9 cellular contexts compared by ENCODE assay signal in genomic region chr2:201466050-201466660, GRCh38. TPM values are rescaled to one million over a fixed set of nuclear protein-coding genes. Genes with fewer than 3 reads are reported as not detected.
A peak's percentile ranks its signal among the peaks of the same experiment; 100 is the strongest.
DNase-seq lines count a peak whose midpoint lies in the region; ATAC-seq and TF ChIP-seq lines count a peak whose summit lies in the region.
"Had no signal": no experiment of that assay in that cellular context is flagged by ENCODE, and none has a peak within 500 bp of the region (broad histone marks: within the 10 kb centered on the region; RNA-seq: fewer than 3 reads in every experiment).

No MANE protein-coding gene starts in this region.

- H3K27me3 Mint-ChIP-seq in HFFc6 (ENCODE audit: insufficient read depth) (peaks cover 1% of the 10 kb centered on the region), brain (peaks cover 2% of the 10 kb centered on the region), progenitor cell of endocrine pancreas (no peaks in the 10 kb centered on the region)

- DNase-seq in HFFc6 (peak; percentile 74), hepatocyte (ENCODE audit: low spot score) (peak; percentile 44), progenitor cell of endocrine pancreas (ENCODE audit: low spot score, unreplicated experiment) (no peak), T1000 (lab: John Stamatoyannopoulos, UW) (no peak)
- no peak for DNase-seq in activated effector memory CD4-positive, alpha-beta T cell treated with anti-CD3 and anti-CD28 coated beads, Interleukin-2, amount 50 U/mL, for 16 hours
- DNase-seq: activated effector memory CD4-positive, alpha-beta T cell treated with Interleukin-2 at 50 U/mL for 16 hours had no signal

- no peak overlapping the region for H3K4me3 ChIP-seq in hepatocyte

- H3K36me3 ChIP-seq in hepatocyte (replicated peaks; ENCODE audit: insufficient read depth, low read depth), result no peaks in the 10 kb centered on the region

- H3K9me3 Mint-ChIP-seq in HFFc6 (no peaks in the 10 kb centered on the region; the same call in 1 of the 2 replicates), brain (peaks cover 11 to 25% (median 18%) of the 10 kb centered on the region in 5 experiments), progenitor cell of endocrine pancreas (ENCODE audit: low read depth) (peaks cover 11% of the 10 kb centered on the region)

- TF ChIP-seq CTCF in HFFc6 (IDR thresholded peaks at IDR 0.05) (no peak), brain (conservative IDR thresholded peaks at IDR 0.05) (no peak), hepatocyte (IDR thresholded peaks at IDR 0.05; ENCODE audit: poor library complexity) (no peak), progenitor cell of endocrine pancreas (IDR thresholded peaks at IDR 0.05; ENCODE audit: unreplicated experiment) (no peak)

- WGBS in hepatocyte (ENCODE audit: low lambda C conversion rate, missing lambda C conversion rate), result 57% methylated on average over 3 of the region's 3 CpGs

- peak overlapping the region; percentile 17 for H3K4me2 ChIP-seq in hepatocyte

- H3K4me1 Mint-ChIP-seq in HFFc6 (ENCODE audit: low read depth) (peaks cover 61% of the 10 kb centered on the region), brain (peaks cover 34% of the 10 kb centered on the region), progenitor cell of endocrine pancreas (ENCODE audit: low read depth) (no peaks in the 10 kb centered on the region)

- no peaks in the 10 kb centered on the region for H3K9me2 ChIP-seq in hepatocyte (replicated peaks; ENCODE audit: insufficient read depth)

- H3K4me3 Mint-ChIP-seq in HFFc6, result peak overlapping the region; percentile 68
- peak overlapping the region in 2 of 5 experiments; percentile 11 to 19 for H3K4me3 Mint-ChIP-seq in brain
- H3K4me3 Mint-ChIP-seq in progenitor cell of endocrine pancreas (ENCODE audit: low read depth), result no peak overlapping the region

- H3K27ac Mint-ChIP-seq in HFFc6, result peak overlapping the region; percentile 93
- H3K27ac Mint-ChIP-seq in brain, result peak overlapping the region in 4 of 5 experiments; percentile 45 to 91 (median 80)
- H3K27ac Mint-ChIP-seq in progenitor cell of endocrine pancreas, result no peak overlapping the region

- no peaks in the 10 kb centered on the region for H3K79me2 ChIP-seq in hepatocyte

- H3K36me3 Mint-ChIP-seq in HFFc6 (ENCODE audit: low read depth) (peaks cover 65% of the 10 kb centered on the region), brain (peaks cover 74% of the 10 kb centered on the region), progenitor cell of endocrine pancreas (ENCODE audit: insufficient read depth) (peaks cover 47% of the 10 kb centered on the region)

- no peaks in the 10 kb centered on the region for H3K27me3 ChIP-seq in hepatocyte

- ATAC-seq in HG03521 (IDR thresholded peaks at IDR 0.05; ENCODE audit: unreplicated experiment), result no peak

- H3K4me1 ChIP-seq in hepatocyte (ENCODE audit: insufficient read depth), result peaks cover 21% of the 10 kb centered on the region

- H3K9me3 ChIP-seq in hepatocyte (ENCODE audit: low read depth), result peaks cover 8% of the 10 kb centered on the region

- peak overlapping the region; percentile 40 for H3K27ac ChIP-seq in hepatocyte
- H3K27ac ChIP-seq in temporal lobe (ENCODE audit: low read depth, low read length), result peak overlapping the region; percentile 96

- no peak overlapping the region for H2AFZ ChIP-seq in hepatocyte

- no peaks in the 10 kb centered on the region for H4K20me1 ChIP-seq in hepatocyte (ENCODE audit: insufficient read depth, poor library complexity, severe bottlenecking)

RNA-seq across cellular contexts. Expression of gene STRADB, which starts 14.6 kb away (rescaled TPM):
- 10 to 100 TPM; 37.7 to 51.0 (median 43.5) TPM for total RNA-seq in HFFc6 (2021; fragmentation: NEBNext Ultra II Directional; extraction: Animal tissue kit (Norgen Biotek cat#: 25700))
- polyA plus RNA-seq in brain (ENCODE audit: insufficient read depth, low read depth, low replicate concordance), result 14.2 TPM
- total RNA-seq in hepatocyte, result 62.5 and 70.8 TPM in 2 replicates
- polyA plus RNA-seq in hepatocyte, result 64.8 and 68.3 TPM in 2 replicates
- total RNA-seq in temporal lobe, result 66.6 TPM
- 48.2 and 51.0 TPM in 2 replicates for total RNA-seq in progenitor cell of endocrine pancreas

RNA-seq across cellular contexts. Expression of gene TRAK2, which starts 14.9 kb away (rescaled TPM):
- 10 to 100 TPM; 43.2 to 55.8 (median 54.0) TPM for total RNA-seq in HFFc6 (2021; fragmentation: NEBNext Ultra II Directional; extraction: Animal tissue kit (Norgen Biotek cat#: 25700))
- polyA plus RNA-seq in brain (ENCODE audit: insufficient read depth, low read depth, low replicate concordance), result 14.0 TPM
- 26.7 and 30.0 TPM in 2 replicates for total RNA-seq in hepatocyte
- polyA plus RNA-seq in hepatocyte, result 6.8 and 9.2 TPM in 2 replicates
- total RNA-seq in temporal lobe, result 41.1 TPM
- total RNA-seq in progenitor cell of endocrine pancreas, result 17.9 and 18.2 TPM in 2 replicates

Comparison
In these comparisons a context has a peak if more than half of its experiments do, and no peak if none do; other contexts are left out.
1. DNase-seq: peak in HFFc6 (single experiment) and hepatocyte (single experiment); none in activated effector memory CD4-positive, alpha-beta T cell treated with anti-CD3 and anti-CD28 coated beads, Interleukin-2, amount 50 U/mL, for 16 hours (single experiment), progenitor cell of endocrine pancreas (single experiment) and T1000 (single experiment).